In the genomic region with DNA sequence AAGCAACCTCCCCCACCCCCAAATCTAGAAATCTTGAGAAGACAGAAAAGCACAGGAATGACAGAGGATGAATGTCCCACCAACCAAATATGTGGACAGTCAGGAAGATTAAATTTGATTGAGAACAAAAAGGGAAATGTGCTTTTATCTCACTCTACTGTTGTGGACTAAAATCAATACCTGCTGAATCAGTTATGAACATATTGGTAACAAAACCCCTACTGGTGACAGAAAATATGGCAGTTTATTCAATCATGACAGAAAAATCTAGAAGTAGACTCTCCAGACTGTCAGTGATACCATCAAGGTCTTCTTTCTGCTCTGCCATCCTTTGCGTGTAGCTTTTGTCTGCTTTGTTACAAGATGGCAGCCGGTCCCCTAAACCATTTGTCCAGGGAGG, we compare ENCODE assay signal across 24 cellular contexts. TPM values are rescaled to one million over a fixed set of nuclear protein-coding genes. Genes with fewer than 3 reads are reported as not detected.
DNase-seq lines count a peak whose midpoint lies in the region; ATAC-seq and TF ChIP-seq lines count a peak whose summit lies in the region.
"Had no signal": no experiment of that assay in that cellular context is flagged by ENCODE, and none has a peak within 500 bp of the region (broad histone marks: within the 10 kb centered on the region; RNA-seq: fewer than 3 reads in every experiment).

No MANE protein-coding gene starts in this region.

- H3K79me2 ChIP-seq in OCI-LY1 (ENCODE audit: insufficient read depth, low read length) (no peaks in the 10 kb centered on the region), smooth muscle cell (ENCODE audit: low read depth) (no peaks in the 10 kb centered on the region)
- H3K79me2 ChIP-seq: parathyroid adenoma had no signal

- peaks cover 5% of the 10 kb centered on the region for H3K9me3 Mint-ChIP-seq in activated naive CD4-positive, alpha-beta T cell treated with anti-CD3 and anti-CD28 coated beads for 36 hours
- H3K9me3 Mint-ChIP-seq in naive thymus-derived CD8-positive, alpha-beta T cell = peaks cover 0 to 14% (median 4%) of the 10 kb centered on the region in 9 donors
- H3K9me3 Mint-ChIP-seq: activated naive CD4-positive, alpha-beta T cell treated with anti-CD3 and anti-CD28 coated beads, Interleukin-2, amount 10 ng/mL, durations not matched to agents 7 days and 5 days had no signal

- no peak for DNase-seq in GM12864 (ENCODE audit: low read depth)
- DNase-seq in fibroblast of mammary gland (ENCODE audit: low read depth) = no peak
- no peak for DNase-seq in smooth muscle cell (lab: John Stamatoyannopoulos, UW; ENCODE audit: unreplicated experiment)
- DNase-seq in stomach = no peak
- DNase-seq in activated naive CD4-positive, alpha-beta T cell treated with anti-CD3 and anti-CD28 coated beads for 36 hours = no peak
- no peak for DNase-seq in naive thymus-derived CD8-positive, alpha-beta T cell
- DNase-seq: activated CD4-positive, alpha-beta memory T cell treated with anti-CD3 and anti-CD28 coated beads for 36 hours; activated naive CD4-positive, alpha-beta T cell treated with anti-CD3 and anti-CD28 coated beads, Interleukin-2, amount 10 ng/mL, durations not matched to agents 7 days and 5 days; CD4-positive, CD25-positive, alpha-beta regulatory T cell; erythroblast; heart left ventricle; immature natural killer cell; NCI-H2081; NCI-H510A; stimulated activated CD8-positive, alpha-beta memory T cell treated with anti-CD3 and anti-CD28 coated beads, Interleukin-4, amount 100 ng/mL, for 48 hours had no signal

- no peak overlapping the region for H3K27ac Mint-ChIP-seq in activated naive CD4-positive, alpha-beta T cell treated with anti-CD3 and anti-CD28 coated beads for 36 hours
- H3K27ac Mint-ChIP-seq in naive thymus-derived CD8-positive, alpha-beta T cell = no peak overlapping the region
- H3K27ac Mint-ChIP-seq: activated CD4-positive, alpha-beta memory T cell treated with anti-CD3 and anti-CD28 coated beads for 36 hours; activated naive CD4-positive, alpha-beta T cell treated with anti-CD3 and anti-CD28 coated beads, Interleukin-2, amount 10 ng/mL, durations not matched to agents 7 days and 5 days; CD4-positive, CD25-positive, alpha-beta regulatory T cell; immature natural killer cell had no signal

- POLR2A ChIA-PET in naive thymus-derived CD8-positive, alpha-beta T cell (lab: Charles Lee) = no interaction called here

- H3K27ac ChIP-seq in OCI-LY1 (ENCODE audit: low read depth, low read length, poor library complexity, severe bottlenecking) (no peak overlapping the region), smooth muscle cell (ENCODE audit: low read depth) (no peak overlapping the region), stomach (no peak overlapping the region)
- H3K27ac ChIP-seq: ascending aorta, heart left ventricle, parathyroid adenoma, suprapubic skin had no signal

- no peak overlapping the region for H3K4me3 ChIP-seq in GM12864 (ENCODE audit: low read depth, low read length)
- no peak overlapping the region for H3K4me3 ChIP-seq in OCI-LY1 (ENCODE audit: low read depth, low read length, poor library complexity, severe bottlenecking)
- no peak overlapping the region for H3K4me3 ChIP-seq in fibroblast of mammary gland (ENCODE audit: control insufficient read depth, low read depth, low read length)
- H3K4me3 ChIP-seq in smooth muscle cell = no peak overlapping the region
- no peak overlapping the region for H3K4me3 ChIP-seq in stomach
- H3K4me3 ChIP-seq: ascending aorta, heart left ventricle, skin epidermis, suprapubic skin had no signal

- H3F3A ChIP-seq in OCI-LY1 (ENCODE audit: insufficient read depth, low read length) (no peaks in the 10 kb centered on the region), smooth muscle cell (ENCODE audit: low read depth) (no peaks in the 10 kb centered on the region)

- H3K4me1 Mint-ChIP-seq in activated naive CD4-positive, alpha-beta T cell treated with anti-CD3 and anti-CD28 coated beads for 36 hours (ENCODE audit: low read depth) = no peaks in the 10 kb centered on the region
- H3K4me1 Mint-ChIP-seq in naive thymus-derived CD8-positive, alpha-beta T cell = peaks cover 0 to 2% (median 0%) of the 10 kb centered on the region in 4 donors
- H3K4me1 Mint-ChIP-seq: activated naive CD4-positive, alpha-beta T cell treated with anti-CD3 and anti-CD28 coated beads, Interleukin-2, amount 10 ng/mL, durations not matched to agents 7 days and 5 days; CD4-positive, CD25-positive, alpha-beta regulatory T cell; immature natural killer cell had no signal

- no peaks in the 10 kb centered on the region for H3K27me3 ChIP-seq in OCI-LY1 (ENCODE audit: insufficient read depth, low read length)
- H3K27me3 ChIP-seq in smooth muscle cell (ENCODE audit: low read depth) = no peaks in the 10 kb centered on the region
- no peaks in the 10 kb centered on the region for H3K27me3 ChIP-seq in stomach
- H3K27me3 ChIP-seq: ascending aorta, heart left ventricle, suprapubic skin had no signal

- TF ChIP-seq CTCF in GM12864 (IDR thresholded peaks at IDR 0.05; ENCODE audit: low read depth, low read length, missing control alignments) = peak; percentile 25
- TF ChIP-seq CTCF in OCI-LY1 (IDR thresholded peaks at IDR 0.05; ENCODE audit: low read length) = peak; percentile 26
- TF ChIP-seq CTCF in fibroblast of mammary gland (conservative IDR thresholded peaks at IDR 0.05; ENCODE audit: control insufficient read depth, insufficient read depth, low read depth, low read length) = peak; percentile 29
- peak; percentile 38 for TF ChIP-seq CTCF in smooth muscle cell (IDR thresholded peaks at IDR 0.05; ENCODE audit: borderline replicate concordance, insufficient read depth, poor library complexity, severe bottlenecking)
- no peak for TF ChIP-seq CTCF in stomach (IDR thresholded peaks at IDR 0.05)

- CTCF ChIA-PET in activated naive CD4-positive, alpha-beta T cell treated with anti-CD3 and anti-CD28 coated beads for 36 hours (lab: Charles Lee) = no interaction called here

- no peaks in the 10 kb centered on the region for H3K36me3 Mint-ChIP-seq in activated naive CD4-positive, alpha-beta T cell treated with anti-CD3 and anti-CD28 coated beads for 36 hours (ENCODE audit: low read depth)
- H3K36me3 Mint-ChIP-seq in naive thymus-derived CD8-positive, alpha-beta T cell = peaks cover 0 to 8% (median 2%) of the 10 kb centered on the region in 3 donors
- H3K36me3 Mint-ChIP-seq: activated CD4-positive, alpha-beta memory T cell treated with anti-CD3 and anti-CD28 coated beads for 36 hours; activated naive CD4-positive, alpha-beta T cell treated with anti-CD3 and anti-CD28 coated beads, Interleukin-2, amount 10 ng/mL, durations not matched to agents 7 days and 5 days; CD4-positive, CD25-positive, alpha-beta regulatory T cell had no signal

- no peak overlapping the region for H3K4me3 Mint-ChIP-seq in activated naive CD4-positive, alpha-beta T cell treated with anti-CD3 and anti-CD28 coated beads for 36 hours
- no peak overlapping the region for H3K4me3 Mint-ChIP-seq in naive thymus-derived CD8-positive, alpha-beta T cell
- H3K4me3 Mint-ChIP-seq: activated CD4-positive, alpha-beta memory T cell treated with anti-CD3 and anti-CD28 coated beads for 36 hours; activated naive CD4-positive, alpha-beta T cell treated with anti-CD3 and anti-CD28 coated beads, Interleukin-2, amount 10 ng/mL, durations not matched to agents 7 days and 5 days; CD4-positive, CD25-positive, alpha-beta regulatory T cell; immature natural killer cell had no signal

- peaks cover 17% of the 10 kb centered on the region for H3K27me3 Mint-ChIP-seq in activated naive CD4-positive, alpha-beta T cell treated with anti-CD3 and anti-CD28 coated beads for 36 hours (ENCODE audit: low read depth)
- H3K27me3 Mint-ChIP-seq in naive thymus-derived CD8-positive, alpha-beta T cell = peaks cover 12 to 49% (median 18%) of the 10 kb centered on the region in 5 donors
- H3K27me3 Mint-ChIP-seq: CD4-positive, CD25-positive, alpha-beta regulatory T cell had no signal

- H3K4me1 ChIP-seq in OCI-LY1 (ENCODE audit: insufficient read depth, low read length, severe bottlenecking) (no peaks in the 10 kb centered on the region), smooth muscle cell (ENCODE audit: low read depth) (no peaks in the 10 kb centered on the region), stomach (no peaks in the 10 kb centered on the region)
- H3K4me1 ChIP-seq: ascending aorta, heart left ventricle, parathyroid adenoma, suprapubic skin had no signal

- no peak for TF ChIP-seq POLR2A in stomach (IDR thresholded peaks at IDR 0.05)

- H2AFZ ChIP-seq in OCI-LY1 (ENCODE audit: low read length) (no peak overlapping the region), smooth muscle cell (ENCODE audit: low read depth) (no peak overlapping the region)
- H2AFZ ChIP-seq: parathyroid adenoma had no signal

- H3K36me3 ChIP-seq in OCI-LY1 (ENCODE audit: insufficient read depth, low read length) (no peaks in the 10 kb centered on the region), smooth muscle cell (ENCODE audit: low read depth) (no peaks in the 10 kb centered on the region), stomach (no peaks in the 10 kb centered on the region)
- H3K36me3 ChIP-seq: ascending aorta, heart left ventricle, suprapubic skin had no signal

- intact Hi-C loops in stomach (cut with DNase I; ENCODE audit: low total_unique reads) = no loop called here
- intact Hi-C loops in activated naive CD4-positive, alpha-beta T cell treated with anti-CD3 and anti-CD28 coated beads for 36 hours (cut with micrococcal nuclease) = loop anchor here (10.0 kb wide), 1 partner anchor 482 kb away; no protein-coding TSS in a partner anchor

- H4K20me1 ChIP-seq in OCI-LY1 (ENCODE audit: insufficient read depth, low read length) = no peaks in the 10 kb centered on the region
- H4K20me1 ChIP-seq in smooth muscle cell (ENCODE audit: low read depth) = no peaks in the 10 kb centered on the region

- H3K4me2 ChIP-seq in OCI-LY1 (ENCODE audit: low read length) (no peak overlapping the region), smooth muscle cell (no peak overlapping the region)

- no peak for ATAC-seq in naive thymus-derived CD8-positive, alpha-beta T cell
- ATAC-seq: heart left ventricle, Right ventricle myocardium inferior had no signal

- no peak for TF ChIP-seq EP300 in stomach (IDR thresholded peaks at IDR 0.05)

- WGBS in smooth muscle cell (ENCODE audit: low lambda C conversion rate) = 96% methylated on average over 2 of the region's 2 CpGs
- 94 to 100% (median 98%) methylated on average over 2 of the region's 2 CpGs for WGBS in stomach, 5 donors

- H3K9me3 ChIP-seq in OCI-LY1 (ENCODE audit: low read length) = no peaks in the 10 kb centered on the region
- no peaks in the 10 kb centered on the region for H3K9me3 ChIP-seq in smooth muscle cell (replicated peaks; ENCODE audit: low read depth)
- H3K9me3 ChIP-seq in stomach = peaks cover 0 to 8% (median 2%) of the 10 kb centered on the region in 4 donors
- H3K9me3 ChIP-seq: ascending aorta, suprapubic skin had no signal

- H3K9me2 ChIP-seq in OCI-LY1 (ENCODE audit: low read depth, low read length) = no peaks in the 10 kb centered on the region

- H3K9ac ChIP-seq in OCI-LY1 (ENCODE audit: low read length) (no peak overlapping the region), smooth muscle cell (ENCODE audit: low read depth) (no peak overlapping the region)
- H3K9ac ChIP-seq: parathyroid adenoma had no signal

RNA-seq across cellular contexts. Expression of gene FAM216B, which starts 35.2 kb away (rescaled TPM):
- total RNA-seq in smooth muscle cell (not detected in 2 replicates), stomach (under 1 TPM in 2 of 5 donors, not detected in 3; under 0.01 to 0.18 TPM)
- polyA plus RNA-seq in smooth muscle cell (not detected in 2 replicates), stomach (under 1 TPM in 1 of 3 donors, not detected in 2; 0.03 TPM)
- not detected for total RNA-seq in activated naive CD4-positive, alpha-beta T cell treated with anti-CD3 and anti-CD28 coated beads for 36 hours
- total RNA-seq in naive thymus-derived CD8-positive, alpha-beta T cell = not detected
- not detected for polyA plus RNA-seq in naive thymus-derived CD8-positive, alpha-beta T cell
- total RNA-seq: activated CD4-positive, alpha-beta memory T cell treated with anti-CD3 and anti-CD28 coated beads for 36 hours; ascending aorta; CD4-positive, CD25-positive, alpha-beta regulatory T cell; dermis microvascular lymphatic vessel endothelial cell; lower leg skin; suprapubic skin; T-helper 1 cell treated with Interleukin-12 subunit alpha and Interleukin-12 subunit beta and Interleukin-4 antibody, amounts not matched to agents 30 ng/mL and 1 ng/mL, for 36 hours had no signal
- polyA plus RNA-seq: CD4-positive, CD25-positive, alpha-beta regulatory T cell; immature natural killer cell had no signal

Comparison
In these comparisons a context has a peak if more than half of its experiments do, and no peak if none do; other contexts are left out.
1. CTCF ChIP-seq: peak in GM12864 (single experiment), OCI-LY1 (single experiment), fibroblast of mammary gland (single experiment) and smooth muscle cell (single experiment); none in stomach (0 of 7).